22 cellular contexts compared by ENCODE assay signal in the genomic region with DNA sequence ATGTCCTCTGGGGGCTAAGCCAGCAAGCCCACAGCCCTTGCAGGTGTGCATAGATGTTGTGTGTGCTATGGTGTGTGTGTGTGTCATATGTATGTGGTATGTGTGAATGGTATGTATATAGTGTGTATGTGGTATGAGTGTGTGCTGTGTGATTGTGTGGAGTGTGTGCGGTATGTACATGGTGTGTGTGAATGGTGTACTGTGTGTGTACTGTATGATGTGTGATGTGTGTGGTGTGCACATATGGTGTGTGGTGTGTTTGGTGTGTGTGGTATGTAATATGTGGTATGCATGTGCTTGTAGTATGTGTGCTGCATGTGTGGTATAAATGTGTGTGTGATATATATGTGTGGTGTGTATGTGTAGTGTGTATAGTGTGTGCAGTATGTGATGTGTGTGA.
DNase-seq lines count a peak whose midpoint lies in the region; ATAC-seq, FAIRE-seq and TF ChIP-seq lines count a peak whose summit lies in the region.
"Had no signal": no experiment of that assay in that cellular context is flagged by ENCODE, and none has a peak within 500 bp of the region (broad histone marks: within the 10 kb centered on the region; RNA-seq: fewer than 3 reads in every experiment).

No MANE protein-coding gene starts in this region.

- no peaks in the 10 kb centered on the region for H4K20me1 ChIP-seq in IMR-90 (ENCODE audit: insufficient read depth, low read length)
- peaks cover 0 to 3% of the 10 kb centered on the region in 2 experiments for H4K20me1 ChIP-seq in H1 (replicated peaks in 1 of 2; ENCODE audit: control insufficient read depth in 1 of 2, insufficient read depth in 2 of 2, low read length in 2 of 2)
- H4K20me1 ChIP-seq: BLaER1 treated with 17β-estradiol and CSF1 and Interleukin-3, amounts not matched to agents 10 nM and 100 nM had no signal

- no peak overlapping the region for H3K18ac ChIP-seq in IMR-90 (ENCODE audit: low read depth, low read length)
- H3K18ac ChIP-seq in H1 (ENCODE audit: extremely low read depth, low read length): no peak overlapping the region
- H3K18ac ChIP-seq in neuronal stem cell (ENCODE audit: low read length): no peak overlapping the region

- no peaks in the 10 kb centered on the region for H3K79me2 ChIP-seq in H1 (ENCODE audit: control insufficient read depth in 1 of 2, insufficient read depth in 2 of 2, low read length in 2 of 2)

- H2BK5ac ChIP-seq in IMR-90 (ENCODE audit: low read depth, low read length, poor library complexity, severe bottlenecking): peak overlapping the region; percentile 50
- no peak overlapping the region for H2BK5ac ChIP-seq in H1 (ENCODE audit: low read depth, low read length)
- H2BK5ac ChIP-seq in neuronal stem cell (ENCODE audit: low read length): no peak overlapping the region

- H2BK120ac ChIP-seq in IMR-90 (ENCODE audit: low read depth, low read length): no peak overlapping the region
- no peak overlapping the region for H2BK120ac ChIP-seq in H1 (replicated peaks; ENCODE audit: low read depth, low read length)
- H2BK120ac ChIP-seq in neuronal stem cell (ENCODE audit: low read depth, low read length): no peak overlapping the region

- H4K5ac ChIP-seq in IMR-90 (ENCODE audit: low read depth, low read length) (no peak overlapping the region), H1 (ENCODE audit: insufficient read length, low read depth, low read length) (no peak overlapping the region)

- H3K4ac ChIP-seq in IMR-90 (ENCODE audit: low read depth, low read length) (no peak overlapping the region), H1 (replicated peaks; ENCODE audit: insufficient read length, low read depth, low read length) (peak overlapping the region; percentile 85), neuronal stem cell (ENCODE audit: low read length) (peak overlapping the region; percentile 4)

- no peak for TF ChIP-seq EP300 in H1 (IDR thresholded peaks at IDR 0.05; ENCODE audit: borderline replicate concordance in 1 of 2, low read depth in 2 of 2, low read length in 2 of 2)

- DNase-seq in IMR-90: no peak
- no peak for DNase-seq in H1 (ENCODE audit: low read depth in 1 of 2, low spot score in 2 of 2)
- no peak for DNase-seq in neuronal stem cell (ENCODE audit: low spot score)
- no peak for DNase-seq in NCI-H226
- DNase-seq: 8988T; ACHN; AML-193; BE2C; Calu3; CD4-positive, alpha-beta memory T cell; COR-L47; DMS153; DND-41; GOT3; H7; HCEC 1CT had no signal

- peaks cover 4% of the 10 kb centered on the region for H3K23me2 ChIP-seq in H1 (ENCODE audit: low read depth, low read length)

- H3K56ac ChIP-seq in IMR-90 (ENCODE audit: extremely low read depth, insufficient read depth, low read length) (no peak overlapping the region), H1 (replicated peaks; ENCODE audit: insufficient read length, low read depth, low read length) (no peak overlapping the region)

- H3K27me3 ChIP-seq in IMR-90 (ENCODE audit: control insufficient read depth, insufficient read depth, low read length): peaks cover 5% of the 10 kb centered on the region; the same call in 1 of the 2 replicates
- no peaks in the 10 kb centered on the region for H3K27me3 ChIP-seq in H1 (replicated peaks in 1 of 4; ENCODE audit: control insufficient read depth in 3 of 4, extremely low read depth in 1 of 4, insufficient read depth in 3 of 4, low read length in 3 of 4)
- H3K27me3 ChIP-seq in neuronal stem cell (ENCODE audit: control insufficient read depth in 3 of 3, insufficient read depth in 3 of 3, low read depth in 1 of 3, low read length in 3 of 3): peaks cover 0 to 1% (median 0%) of the 10 kb centered on the region in 3 experiments
- H3K27me3 ChIP-seq: BE2C; BLaER1 treated with 17β-estradiol and CSF1 and Interleukin-3, amounts not matched to agents 10 nM and 100 nM had no signal

- intact Hi-C loops in IMR-90 (cut with micrococcal nuclease): no loop called here

- no peak overlapping the region for H4K8ac ChIP-seq in IMR-90 (ENCODE audit: low read depth in 2 of 2, low read length in 2 of 2)
- H4K8ac ChIP-seq in H1 (ENCODE audit: extremely low read depth, insufficient read depth, low read length): no peak overlapping the region
- H4K8ac ChIP-seq in neuronal stem cell (ENCODE audit: low read depth, low read length): no peak overlapping the region

- H2BK12ac ChIP-seq in H1 (ENCODE audit: low read depth, low read length): no peak overlapping the region
- no peak overlapping the region for H2BK12ac ChIP-seq in neuronal stem cell (ENCODE audit: low read length)

- H2BK20ac ChIP-seq in IMR-90 (ENCODE audit: low read depth, low read length): no peak overlapping the region
- H2BK20ac ChIP-seq in H1 (ENCODE audit: low read length): 0 out of 2 replicates have a peak overlapping the region, but pooled peaks have one; percentile 29

- H4K91ac ChIP-seq in IMR-90 (ENCODE audit: insufficient read depth, low read depth, low read length): no peak overlapping the region
- H4K91ac ChIP-seq in H1 (replicated peaks; ENCODE audit: insufficient read length, low read length): no peak overlapping the region
- H4K91ac ChIP-seq in neuronal stem cell (ENCODE audit: low read depth, low read length, poor library complexity): peak overlapping the region; percentile 56

- no peaks in the 10 kb centered on the region for H3K9me1 ChIP-seq in IMR-90 (ENCODE audit: insufficient read depth, low read length)

- no TSS peak for BruUV-seq in IMR-90 (replicated peaks; lab: Mats Ljungman, UMichigan)

- H3K9me3 ChIP-seq in IMR-90 (ENCODE audit: control insufficient read depth, insufficient read depth, low read length) (no peaks in the 10 kb centered on the region), H1 (ENCODE audit: insufficient read depth in 2 of 2, low read depth in 1 of 2, low read length in 1 of 2) (no peaks in the 10 kb centered on the region; a peak in 1 of 4 replicates), neuronal stem cell (replicated peaks in 1 of 2; ENCODE audit: control insufficient read depth in 2 of 2, insufficient read depth in 1 of 2, low read depth in 1 of 2, low read length in 2 of 2) (peaks cover 0 to 4% of the 10 kb centered on the region in 2 donors)
- H3K9me3 ChIP-seq: A549; BE2C; BLaER1 treated with 17β-estradiol and CSF1 and Interleukin-3, amounts not matched to agents 10 nM and 100 nM had no signal

- H3K9ac ChIP-seq in IMR-90 (ENCODE audit: low read depth, low read length) (no peak overlapping the region), H1 (replicated peaks in 1 of 4; ENCODE audit: extremely low read depth in 1 of 4, low read depth in 3 of 4, low read length in 3 of 4) (no peak overlapping the region), neuronal stem cell (ENCODE audit: low read depth, low read length, poor library complexity) (peak overlapping the region; percentile 63)
- H3K9ac ChIP-seq: BLaER1 treated with 17β-estradiol and CSF1 and Interleukin-3, amounts not matched to agents 10 nM and 100 nM had no signal

- no peak for TF ChIP-seq POLR2A in IMR-90 (IDR thresholded peaks at IDR 0.05; ENCODE audit: low read depth, low read length)
- TF ChIP-seq POLR2A in H1 (IDR thresholded peaks at IDR 0.05; ENCODE audit: control extremely low read depth in 1 of 2, low read depth in 2 of 2, low read length in 2 of 2): no peak

- ATAC-seq in IMR-90 (ENCODE audit: low read depth): no peak
- ATAC-seq in GM21360 (IDR thresholded peaks at IDR 0.05; ENCODE audit: unreplicated experiment): no peak
- ATAC-seq in HG02981 (IDR thresholded peaks at IDR 0.05; ENCODE audit: unreplicated experiment): no peak
- ATAC-seq: A549 had no signal

- H3K4me2 ChIP-seq in IMR-90 (ENCODE audit: low read depth, low read length) (no peak overlapping the region), H1 (ENCODE audit: insufficient read depth in 1 of 2, low read depth in 2 of 2, low read length in 2 of 2) (no peak overlapping the region), neuronal stem cell (ENCODE audit: insufficient read depth, low read length, poor library complexity, severe bottlenecking) (no peak overlapping the region)
- H3K4me2 ChIP-seq: A549 had no signal

- TF ChIP-seq CTCF in IMR-90 (conservative IDR thresholded peaks at IDR 0.05; ENCODE audit: low read depth, low read length): no peak
- TF ChIP-seq CTCF in H1 (IDR thresholded peaks at IDR 0.05; ENCODE audit: control extremely low read depth in 1 of 3, insufficient read depth in 1 of 3, low read depth in 1 of 3, low read length in 3 of 3): no peak

- no peak overlapping the region for H2AFZ ChIP-seq in IMR-90 (replicated peaks; ENCODE audit: low read length, poor library complexity)
- H2AFZ ChIP-seq in H1 (ENCODE audit: low read length): no peak overlapping the region
- no peak overlapping the region for H2AFZ ChIP-seq in neuronal stem cell (ENCODE audit: low read length)

- H3K36me3 ChIP-seq in IMR-90 (ENCODE audit: control insufficient read depth, insufficient read depth, low read length) (no peaks in the 10 kb centered on the region), H1 (ENCODE audit: control insufficient read depth in 2 of 4, insufficient read depth in 4 of 4, low read length in 3 of 4) (no peaks in the 10 kb centered on the region), neuronal stem cell (replicated peaks in 1 of 2; ENCODE audit: control insufficient read depth in 2 of 2, insufficient read depth in 2 of 2, low read length in 2 of 2) (peaks cover 0 to 3% of the 10 kb centered on the region in 2 donors)
- H3K36me3 ChIP-seq: BE2C; BLaER1 treated with 17β-estradiol and CSF1 and Interleukin-3, amounts not matched to agents 10 nM and 100 nM had no signal

- H3K4me1 ChIP-seq in IMR-90 (ENCODE audit: control insufficient read depth, insufficient read depth, low read length): no peaks in the 10 kb centered on the region
- no peaks in the 10 kb centered on the region for H3K4me1 ChIP-seq in H1 (replicated peaks in 1 of 4; ENCODE audit: control insufficient read depth in 3 of 4, insufficient read depth in 4 of 4, low read length in 3 of 4)
- peaks cover 0 to 2% of the 10 kb centered on the region in 2 donors for H3K4me1 ChIP-seq in neuronal stem cell (ENCODE audit: control insufficient read depth in 2 of 2, insufficient read depth in 1 of 2, low read depth in 1 of 2, low read length in 2 of 2)
- H3K4me1 ChIP-seq: A549, BE2C had no signal

- H3K27ac ChIP-seq in IMR-90 (ENCODE audit: insufficient read depth, low read length) (no peak overlapping the region), H1 (ENCODE audit: low read depth, low read length) (no peak overlapping the region), neuronal stem cell (replicated peaks; ENCODE audit: low read length) (peak overlapping the region; percentile 1)
- H3K27ac ChIP-seq: A549; BLaER1 treated with 17β-estradiol and CSF1 and Interleukin-3, amounts not matched to agents 10 nM and 100 nM had no signal

- H2AK9ac ChIP-seq in IMR-90 (replicated peaks; ENCODE audit: low read depth, low read length, poor library complexity): no peak overlapping the region

- no peak overlapping the region for H2BK15ac ChIP-seq in IMR-90 (ENCODE audit: low read depth, low read length)
- no peak overlapping the region for H2BK15ac ChIP-seq in H1 (ENCODE audit: low read length)
- no peak overlapping the region for H2BK15ac ChIP-seq in neuronal stem cell (ENCODE audit: low read length)

- H3K79me1 ChIP-seq in IMR-90 (ENCODE audit: low read depth in 1 of 2, low read length in 2 of 2) (no peaks in the 10 kb centered on the region), H1 (ENCODE audit: low read depth, low read length) (no peaks in the 10 kb centered on the region), neuronal stem cell (ENCODE audit: low read depth, low read length) (no peaks in the 10 kb centered on the region)

- no peak for FAIRE-seq in H1 (lab: Jason Lieb, UNC)
- FAIRE-seq: A549, G401.6, GM19239 had no signal

- WGBS in IMR-90 (ENCODE audit: extremely low coverage in 2 of 2, insufficient read length in 1 of 2), 2 experiments: 100% methylated on average over 1 of the region's 1 CpG; no CpG with 5 or more reads in 1 of the 2 experiments
- WGBS in H1 (ENCODE audit: extremely low coverage in 1 of 2, insufficient coverage in 1 of 2, insufficient read length in 1 of 2, insufficient replicate concordance in 2 of 2, low coverage in 1 of 2, low lambda C conversion rate in 2 of 2, missing lambda C conversion rate in 1 of 2), 2 experiments: 92% methylated on average over 1 of the region's 1 CpG; no CpG with 5 or more reads in 1 of the 2 experiments
- 100% methylated on average over 1 of the region's 1 CpG; no CpG with 5 or more reads in 1 of the 2 donors for WGBS in neuronal stem cell (ENCODE audit: extremely low coverage in 2 of 2, insufficient read length in 2 of 2, insufficient replicate concordance in 1 of 2), 2 donors

- CTCF ChIA-PET in IMR-90 (lab: Yijun Ruan, JAX) (no interaction called here), H1 (lab: Charles Lee; ENCODE audit: partially characterized antibody) (interaction anchor here (0.7 to 2.9 kb wide), 16 partner anchors 12 to 421 kb away, joined by 3 to 141 read pairs (median 12); no protein-coding TSS in a partner anchor)

- no peak overlapping the region for H3K23ac ChIP-seq in IMR-90 (ENCODE audit: low read depth, low read length)
- no peak overlapping the region for H3K23ac ChIP-seq in H1 (ENCODE audit: insufficient read length)
- H3K23ac ChIP-seq in neuronal stem cell (ENCODE audit: low read depth, low read length, poor library complexity): no peak overlapping the region

- in situ Hi-C loops in IMR-90 (cut with MboI; ENCODE audit: low sequenced_read_pairs): no loop called here

- H3K4me3 ChIP-seq in IMR-90 (ENCODE audit: insufficient read depth, low read depth, low read length) (no peak overlapping the region), H1 (ENCODE audit: extremely low read depth in 1 of 4, insufficient read depth in 2 of 4, low read depth in 3 of 4, low read length in 4 of 4) (no peak overlapping the region), neuronal stem cell (ENCODE audit: low read length in 2 of 2) (peak overlapping the region in 1 of 2 donors; percentile 64)
- H3K4me3 ChIP-seq: A549; BLaER1 treated with 17β-estradiol and CSF1 and Interleukin-3, amounts not matched to agents 10 nM and 100 nM had no signal

- H3K14ac ChIP-seq in IMR-90 (replicated peaks; ENCODE audit: low read depth, low read length) (no peak overlapping the region), H1 (ENCODE audit: insufficient read length) (no peak overlapping the region), neuronal stem cell (ENCODE audit: low read length) (no peak overlapping the region)

- POLR2A ChIA-PET in IMR-90 (lab: Charles Lee; ENCODE audit: unreplicated experiment) (no interaction called here), H1 (lab: Charles Lee; ENCODE audit: partially characterized antibody) (interaction anchor here (2.4 kb wide), 1 partner anchor 51 kb away, joined by 7 read pairs; no protein-coding TSS in a partner anchor)

- H2AK5ac ChIP-seq in IMR-90 (ENCODE audit: low read depth, low read length) (no peak overlapping the region), H1 (ENCODE audit: low read depth, low read length) (peak overlapping the region; percentile 95; the same call in 1 of the 2 replicates), neuronal stem cell (ENCODE audit: low read depth, low read length) (no peak overlapping the region)

- TF ChIP-seq RAD21 in IMR-90 (IDR thresholded peaks at IDR 0.05; ENCODE audit: low read length) (no peak), H1 (IDR thresholded peaks at IDR 0.05 in 1 of 2, conservative IDR thresholded peaks at IDR 0.05 in 1 of 2; ENCODE audit: low read depth in 2 of 2, low read length in 2 of 2) (no peak)

- dilution Hi-C loops in IMR-90 (cut with HindIII; ENCODE audit: low sequenced_read_pairs, unreplicated experiment): no loop called here
